12 cellular contexts compared by ENCODE assay signal in genomic region chr3:127288921-127289645, GRCh38. TPM values are rescaled to one million over a fixed set of nuclear protein-coding genes. Genes with fewer than 3 reads are reported as not detected.
DNase-seq lines count a peak whose midpoint lies in the region; ATAC-seq and TF ChIP-seq lines count a peak whose summit lies in the region.
"Had no signal": no experiment of that assay in that cellular context is flagged by ENCODE, and none has a peak within 500 bp of the region (broad histone marks: within the 10 kb centered on the region; RNA-seq: fewer than 3 reads in every experiment).

No MANE protein-coding gene starts in this region.

- no peaks in the 10 kb centered on the region for H3K79me2 ChIP-seq in mesendoderm (ENCODE audit: control insufficient read depth, insufficient read depth, low read length)

- no peak for TF ChIP-seq EP300 in tibial nerve (IDR thresholded peaks at IDR 0.05)

- ATAC-seq in GM19328 (IDR thresholded peaks at IDR 0.05; ENCODE audit: unreplicated experiment), result no peak

- H3K9ac ChIP-seq in mesendoderm (ENCODE audit: low read length), result no peak overlapping the region

- H3K23ac ChIP-seq in mesendoderm (ENCODE audit: low read length), result no peak overlapping the region

- H3K79me1 ChIP-seq in mesendoderm (ENCODE audit: low read length), result no peaks in the 10 kb centered on the region

- no CpG with 5 or more reads among the region's 22 CpGs for WGBS in mesendoderm (ENCODE audit: extremely low coverage, insufficient coverage, low lambda C conversion rate)
- 88 to 91% methylated on average over 22 of the region's 22 CpGs for WGBS in tibial nerve, 2 donors

- H3K4me1 ChIP-seq in mesendoderm (ENCODE audit: control insufficient read depth, low read depth, low read length) (no peaks in the 10 kb centered on the region), tibial nerve (no peaks in the 10 kb centered on the region)

- TF ChIP-seq CTCF in tibial nerve (IDR thresholded peaks at IDR 0.05), result no peak

- no peaks in the 10 kb centered on the region for H3K9me3 ChIP-seq in tibial nerve

- H2AK5ac ChIP-seq in mesendoderm (ENCODE audit: low read length), result no peak overlapping the region

- H3K27ac ChIP-seq in mesendoderm (ENCODE audit: low read depth, low read length) (no peak overlapping the region), tibial nerve (no peak overlapping the region)

- peak; percentile 14 for DNase-seq in activated CD4-positive, alpha-beta T cell treated with anti-CD3 and anti-CD28 coated beads for 48 hours
- DNase-seq in activated CD4-positive, alpha-beta T cell treated with anti-CD3 and anti-CD28 coated beads, Interleukin-2, amount 50 U/mL, for 4 hours, result no peak
- DNase-seq in H7, result peak; percentile 53
- peak; percentile 21 for DNase-seq in SK-MEL-5 (ENCODE audit: low read depth, low spot score)
- peak; percentile 62 for DNase-seq in mesendoderm
- DNase-seq in tibial nerve (ENCODE audit: low spot score in 2 of 2), result no peak
- no peak for DNase-seq in GM19240 (ENCODE audit: insufficient read length, low spot score)
- DNase-seq: cerebellar nuclear complex; NCI-H187; stimulated activated CD4-positive, alpha-beta T cell treated with anti-CD3 and anti-CD28 coated beads, Interleukin-4, amount 100 ng/mL, for 4 hours had no signal

- H3K18ac ChIP-seq in mesendoderm (ENCODE audit: low read length), result no peak overlapping the region

- H3K36me3 ChIP-seq in H7 (replicated peaks; ENCODE audit: control insufficient read depth, insufficient read depth, low read length), result no peaks in the 10 kb centered on the region
- H3K36me3 ChIP-seq in mesendoderm (ENCODE audit: control insufficient read depth, insufficient read depth, low read length), result no peaks in the 10 kb centered on the region
- no peaks in the 10 kb centered on the region for H3K36me3 ChIP-seq in tibial nerve

- in situ Hi-C loops in SK-MEL-5 (cut with HindIII; ENCODE audit: low pct_unique_long_range_greater_than_20kb, low sequenced_read_pairs), result no loop called here

- H3K27me3 ChIP-seq in H7 (ENCODE audit: control insufficient read depth, insufficient read depth, low read length), result no peaks in the 10 kb centered on the region
- H3K27me3 ChIP-seq in mesendoderm (ENCODE audit: insufficient read depth, low read length, poor library complexity), result no peaks in the 10 kb centered on the region
- no peaks in the 10 kb centered on the region for H3K27me3 ChIP-seq in tibial nerve

- no peak overlapping the region for H4K8ac ChIP-seq in mesendoderm (ENCODE audit: low read depth, low read length)

- H3K4me3 ChIP-seq in H7 (ENCODE audit: insufficient read depth, low read depth, low read length) (no peak overlapping the region), mesendoderm (ENCODE audit: low read length) (no peak overlapping the region), tibial nerve (no peak overlapping the region)

- no peak overlapping the region for H3K4ac ChIP-seq in mesendoderm (ENCODE audit: low read depth, low read length)

- no peak overlapping the region for H2BK15ac ChIP-seq in mesendoderm (replicated peaks; ENCODE audit: low read depth)

- no peak for TF ChIP-seq POLR2A in tibial nerve (IDR thresholded peaks at IDR 0.05)

- no peak overlapping the region for H4K5ac ChIP-seq in mesendoderm (ENCODE audit: low read length)

- no peak overlapping the region for H2BK5ac ChIP-seq in mesendoderm (ENCODE audit: low read length)

- H3K4me2 ChIP-seq in mesendoderm (ENCODE audit: low read length), result no peak overlapping the region

- no peak overlapping the region for H3K56ac ChIP-seq in mesendoderm (ENCODE audit: low read length)

- no peak overlapping the region for H2BK120ac ChIP-seq in mesendoderm (ENCODE audit: low read depth, low read length)

RNA-seq across cellular contexts. Expression of gene PRR20G, which starts 1.2 kb away (rescaled TPM):
- 0.22 TPM in 1 of 2 replicates, not detected in the other for total RNA-seq in H7 (2014; rRNA removed; shearing (Covaris generic))
- not detected in 2 replicates for total RNA-seq in SK-MEL-5 (2014; rRNA removed; shearing (Covaris generic))
- polyA plus RNA-seq in SK-MEL-5 (2015; cell fraction: cytosol; rRNA removed), result not detected in 2 replicates
- polyA plus RNA-seq in SK-MEL-5 (2015; cell fraction: nucleus; rRNA removed), result not detected in 2 replicates
- 0.21 TPM for polyA plus RNA-seq in mesendoderm (2013, experiment 1 of 2)
- 0.08 TPM for polyA plus RNA-seq in mesendoderm (2013, experiment 2 of 2)
- total RNA-seq in tibial nerve, result not detected
- total RNA-seq: endothelial cell of umbilical vein had no signal
- polyA plus RNA-seq: endothelial cell of umbilical vein had no signal

Comparison
In these comparisons a context has a peak if more than half of its experiments do, and no peak if none do; other contexts are left out.
1. DNase-seq: peak in activated CD4-positive, alpha-beta T cell treated with anti-CD3 and anti-CD28 coated beads for 48 hours (single experiment), H7 (single experiment), SK-MEL-5 (single experiment) and mesendoderm (single experiment); none in activated CD4-positive, alpha-beta T cell treated with anti-CD3 and anti-CD28 coated beads, Interleukin-2, amount 50 U/mL, for 4 hours (0 of 2), tibial nerve (0 of 2) and GM19240 (single experiment).